ENCODE assay signal across 17 cellular contexts in the genomic region with DNA sequence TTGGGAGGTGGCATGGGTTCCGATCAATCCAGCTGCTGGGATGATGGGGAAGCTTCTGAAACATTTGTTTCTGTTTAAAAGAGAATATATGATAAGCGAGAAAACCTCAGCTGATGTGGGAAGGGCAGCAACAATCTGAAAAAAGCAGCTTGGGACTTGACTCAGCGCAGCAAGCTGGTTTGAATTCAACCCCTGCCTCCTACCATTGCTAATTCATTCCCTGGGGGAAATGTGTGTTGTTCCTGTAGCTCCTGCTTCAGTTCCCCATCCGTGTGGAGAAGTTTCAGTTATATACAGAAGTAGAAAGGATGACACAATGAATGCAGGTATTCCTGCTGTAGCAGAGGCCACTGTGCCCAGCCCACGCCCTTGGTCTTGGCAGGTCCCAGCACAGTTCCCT.
"Had no signal": no experiment of that assay in that cellular context is flagged by ENCODE, and none has a peak within 500 bp of the region (broad histone marks: within the 10 kb centered on the region; RNA-seq: fewer than 3 reads in every experiment).

No MANE protein-coding gene starts in this region.

- H3K4me3 ChIP-seq: colonic mucosa, mucosa of descending colon, uterus had no signal

- ATAC-seq: left lobe of liver; mucosa of descending colon; natural killer cell; sciatic nerve; stimulated activated naive CD8-positive, alpha-beta T cell treated with anti-CD3 and anti-CD28 coated beads, Interleukin-15, amount 100 ng/mL, for 72 hours had no signal

- H3K4me1 ChIP-seq: colonic mucosa had no signal

- H3K9me3 ChIP-seq: colonic mucosa, mucosa of descending colon, uterus had no signal

- H3K27ac ChIP-seq: colonic mucosa had no signal

- H3K9me3 Mint-ChIP-seq: activated naive CD8-positive, alpha-beta T cell treated with anti-CD3 and anti-CD28 coated beads, Interleukin-2, amount 10 ng/mL, durations not matched to agents 7 days and 5 days; natural killer cell; T-helper 1 cell treated with Interleukin-12 subunit alpha and Interleukin-12 subunit beta and Interleukin-4 antibody, amounts not matched to agents 30 μg/mL and 1 μg/mL, for 36 hours had no signal

- H3K36me3 ChIP-seq: colonic mucosa, uterus had no signal

- H3K27ac Mint-ChIP-seq: activated naive CD8-positive, alpha-beta T cell treated with anti-CD3 and anti-CD28 coated beads, Interleukin-2, amount 10 ng/mL, durations not matched to agents 7 days and 5 days; natural killer cell; T-helper 1 cell treated with Interleukin-12 subunit alpha and Interleukin-12 subunit beta and Interleukin-4 antibody, amounts not matched to agents 30 μg/mL and 1 μg/mL, for 36 hours had no signal

- DNase-seq: activated CD4-positive, alpha-beta T cell treated with anti-CD3 and anti-CD28 coated beads, Interleukin-2, amount 50 U/mL, for 1 hour; activated CD4-positive, CD25-positive, alpha-beta regulatory T cell; activated naive CD8-positive, alpha-beta T cell treated with anti-CD3 and anti-CD28 coated beads, Interleukin-2, amount 10 ng/mL, durations not matched to agents 7 days and 5 days; activated T-cell treated with anti-CD3 and anti-CD28 coated beads, Interleukin-2, amount 50 U/mL, for 48 hours; colonic mucosa; effector CD4-positive, alpha-beta T cell; mammary epithelial cell; mucosa of descending colon; natural killer cell; stimulated activated CD4-positive, alpha-beta T cell treated with anti-CD3 and anti-CD28 coated beads, Interleukin-4, amount 100 ng/mL, for 4 hours; stimulated activated naive CD8-positive, alpha-beta T cell treated with anti-CD3 and anti-CD28 coated beads, Interleukin-15, amount 100 ng/mL, for 72 hours had no signal

- H3K4me3 Mint-ChIP-seq: activated naive CD8-positive, alpha-beta T cell treated with anti-CD3 and anti-CD28 coated beads, Interleukin-2, amount 10 ng/mL, durations not matched to agents 7 days and 5 days; natural killer cell; stimulated activated naive CD8-positive, alpha-beta T cell treated with anti-CD3 and anti-CD28 coated beads, Interleukin-15, amount 100 ng/mL, for 72 hours; T-helper 1 cell treated with Interleukin-12 subunit alpha and Interleukin-12 subunit beta and Interleukin-4 antibody, amounts not matched to agents 30 μg/mL and 1 μg/mL, for 36 hours had no signal

- H3K36me3 Mint-ChIP-seq: activated naive CD8-positive, alpha-beta T cell treated with anti-CD3 and anti-CD28 coated beads, Interleukin-2, amount 10 ng/mL, durations not matched to agents 7 days and 5 days; natural killer cell had no signal

- H3K27me3 ChIP-seq: colonic mucosa, uterus had no signal

- H3K4me1 Mint-ChIP-seq: activated naive CD8-positive, alpha-beta T cell treated with anti-CD3 and anti-CD28 coated beads, Interleukin-2, amount 10 ng/mL, durations not matched to agents 7 days and 5 days; natural killer cell had no signal

- FAIRE-seq: endothelial cell of umbilical vein, islet of Langerhans had no signal
